In the genomic region with DNA sequence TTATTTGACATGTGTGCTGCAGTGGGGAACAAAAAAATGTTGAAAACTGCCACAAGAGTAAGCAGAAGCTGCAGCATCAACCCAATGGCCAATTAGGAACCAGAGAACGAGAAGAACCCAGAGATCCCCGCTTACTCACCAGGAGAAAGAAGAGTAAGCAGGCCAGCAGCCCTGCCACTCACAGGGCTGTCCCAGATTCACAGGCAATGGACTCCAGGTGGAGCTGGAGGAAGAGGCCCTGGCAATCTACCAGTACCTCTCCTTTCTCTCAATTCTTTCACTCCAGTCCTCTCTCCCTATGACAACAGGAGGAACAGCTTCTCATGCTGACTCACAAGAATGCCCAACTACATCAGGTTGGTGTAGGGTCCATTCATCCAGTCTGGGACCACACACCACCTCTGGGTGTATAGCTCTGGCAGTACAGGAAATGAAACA, we compare ENCODE assay signal across 19 cellular contexts. TPM values are rescaled to one million over a fixed set of nuclear protein-coding genes. Genes with fewer than 3 reads are reported as not detected.
DNase-seq lines count a peak whose midpoint lies in the region; ATAC-seq and TF ChIP-seq lines count a peak whose summit lies in the region.
"Had no signal": no experiment of that assay in that cellular context is flagged by ENCODE, and none has a peak within 500 bp of the region (broad histone marks: within the 10 kb centered on the region; RNA-seq: fewer than 3 reads in every experiment).

No MANE protein-coding gene starts in this region.

- TF ChIP-seq CTCF in mammary epithelial cell (conservative IDR thresholded peaks at IDR 0.05 in 1 of 2, IDR thresholded peaks at IDR 0.05 in 1 of 2; ENCODE audit: extremely low read depth in 1 of 2, insufficient read depth in 1 of 2, low read depth in 1 of 2, low read length in 2 of 2) = peak in 1 of 2 donors; percentile 11

- in situ Hi-C loops in mammary epithelial cell (cut with MboI; ENCODE audit: low sequenced_read_pairs in 2 of 2) = no loop called here

- peaks cover 11% of the 10 kb centered on the region for H3K4me1 Mint-ChIP-seq in stimulated activated memory B cell treated with anti-CD40 and anti-IgM and Interleukin-4, amounts not matched to agents 10 μg/mL and 1 μg/mL and 100 μg/mL, for 72 hours

- no TSS peak for BruUV-seq in mammary epithelial cell (replicated peaks; lab: Mats Ljungman, UMichigan)

- H2BK15ac ChIP-seq in mesenchymal stem cell (ENCODE audit: low read depth, poor library complexity, severe bottlenecking) = peak overlapping the region; percentile 82

- H3K18ac ChIP-seq in mesenchymal stem cell (ENCODE audit: low read depth in 1 of 2, low read length in 2 of 2) = peak overlapping the region; percentile 6 to 43

- peaks cover 93% of the 10 kb centered on the region for H3K79me2 ChIP-seq in mammary epithelial cell (ENCODE audit: insufficient read depth, low read length)

- H3K14ac ChIP-seq in mesenchymal stem cell (ENCODE audit: low read length in 2 of 2) = peak overlapping the region in 1 of 2 experiments; percentile 3

- no peaks in the 10 kb centered on the region for H3K9me3 Mint-ChIP-seq in stimulated activated memory B cell treated with anti-CD40 and anti-IgM and Interleukin-4, amounts not matched to agents 10 μg/mL and 1 μg/mL and 100 μg/mL, for 72 hours
- H3K9me3 Mint-ChIP-seq: T-helper 1 cell treated with Interleukin-12 subunit alpha and Interleukin-12 subunit beta and Interleukin-4 antibody, amounts not matched to agents 30 μg/mL and 1 μg/mL, for 36 hours had no signal

- no peak overlapping the region for H4K8ac ChIP-seq in mesenchymal stem cell (ENCODE audit: low read length)

- no peaks in the 10 kb centered on the region for H3K36me3 ChIP-seq in mammary epithelial cell (ENCODE audit: insufficient read depth, low read length)
- no peaks in the 10 kb centered on the region for H3K36me3 ChIP-seq in mesenchymal stem cell (ENCODE audit: control insufficient read depth in 1 of 2, insufficient read depth in 2 of 2, low read depth in 1 of 2, low read length in 2 of 2)
- H3K36me3 ChIP-seq: adrenal gland, upper lobe of left lung had no signal

- H4K20me1 ChIP-seq in mammary epithelial cell (ENCODE audit: insufficient read depth, low read length) = no peaks in the 10 kb centered on the region

- H2AFZ ChIP-seq in mammary epithelial cell (ENCODE audit: low read depth, low read length) = peak overlapping the region; percentile 4
- H2AFZ ChIP-seq in mesenchymal stem cell (ENCODE audit: low read depth, low read length) = no peak overlapping the region

- H3K4me3 ChIP-seq in mammary epithelial cell (replicated peaks in 1 of 3; ENCODE audit: insufficient read depth in 1 of 3, low read depth in 2 of 3, low read length in 3 of 3) = no peak overlapping the region
- H3K4me3 ChIP-seq in mesenchymal stem cell (ENCODE audit: insufficient read depth in 1 of 2, low read depth in 1 of 2, low read length in 2 of 2) = no peak overlapping the region
- H3K4me3 ChIP-seq: adrenal gland, upper lobe of left lung had no signal

- H2AK5ac ChIP-seq in mesenchymal stem cell (ENCODE audit: low read length, severe bottlenecking) = no peak overlapping the region

- H2BK5ac ChIP-seq in mesenchymal stem cell (ENCODE audit: low read depth, low read length, poor library complexity, severe bottlenecking) = no peak overlapping the region

- H3K23ac ChIP-seq in mesenchymal stem cell (ENCODE audit: low read length in 2 of 2) = peak overlapping the region in 1 of 2 experiments; percentile 42

- H3K79me1 ChIP-seq in mesenchymal stem cell (replicated peaks; ENCODE audit: low read length, poor library complexity, severe bottlenecking) = peaks cover 23% of the 10 kb centered on the region

- H3K4me2 ChIP-seq in mammary epithelial cell (ENCODE audit: insufficient read depth, low read depth, low read length) (peak overlapping the region; percentile 6), mesenchymal stem cell (ENCODE audit: low read length, poor library complexity, severe bottlenecking) (no peak overlapping the region)

- no peak overlapping the region for H4K91ac ChIP-seq in mesenchymal stem cell (ENCODE audit: low read length)

- WGBS in mammary epithelial cell (ENCODE audit: low coverage, missing lambda C conversion rate) = 90% methylated on average over 2 of the region's 2 CpGs
- 98% methylated on average over 2 of the region's 2 CpGs for WGBS in mesenchymal stem cell

- no peaks in the 10 kb centered on the region for H3K27me3 Mint-ChIP-seq in stimulated activated memory B cell treated with anti-CD40 and anti-IgM and Interleukin-4, amounts not matched to agents 10 μg/mL and 1 μg/mL and 100 μg/mL, for 72 hours
- H3K27me3 Mint-ChIP-seq: progenitor cell of endocrine pancreas had no signal

- intact Hi-C loops in mammary epithelial cell (cut with micrococcal nuclease) = no loop called here

- dilution Hi-C loops in mammary epithelial cell (cut with HindIII; ENCODE audit: low sequenced_read_pairs) = no loop called here

- H3K4ac ChIP-seq in mesenchymal stem cell (ENCODE audit: low read depth in 1 of 2, low read length in 2 of 2) = no peak overlapping the region

- H3K27ac Mint-ChIP-seq in stimulated activated memory B cell treated with anti-CD40 and anti-IgM and Interleukin-4, amounts not matched to agents 10 μg/mL and 1 μg/mL and 100 μg/mL, for 72 hours = no peak overlapping the region
- H3K27ac Mint-ChIP-seq: progenitor cell of endocrine pancreas; T-helper 1 cell treated with Interleukin-12 subunit alpha and Interleukin-12 subunit beta and Interleukin-4 antibody, amounts not matched to agents 30 μg/mL and 1 μg/mL, for 36 hours had no signal

- H3K9me3 ChIP-seq in mammary epithelial cell (replicated peaks; ENCODE audit: insufficient read depth, low read length) (no peaks in the 10 kb centered on the region), mesenchymal stem cell (ENCODE audit: control insufficient read depth, low read length) (no peaks in the 10 kb centered on the region)
- H3K9me3 ChIP-seq: adrenal gland, upper lobe of left lung had no signal

- peak overlapping the region; percentile 30 for H3K27ac ChIP-seq in mammary epithelial cell (ENCODE audit: insufficient read depth, low read depth, low read length)
- no peak overlapping the region for H3K27ac ChIP-seq in mesenchymal stem cell (ENCODE audit: low read length, poor library complexity, severe bottlenecking)
- H3K27ac ChIP-seq: adrenal gland, upper lobe of left lung had no signal

- ATAC-seq in stimulated activated memory B cell treated with anti-CD40 and anti-IgM and Interleukin-4, amounts not matched to agents 10 μg/mL and 1 μg/mL and 100 μg/mL, for 72 hours = no peak

- CTCF ChIA-PET in mammary epithelial cell (lab: Charles Lee; ENCODE audit: low non-redundant PET) = no interaction called here

- no peaks in the 10 kb centered on the region for H3K27me3 ChIP-seq in mammary epithelial cell (ENCODE audit: insufficient read depth, low read length)
- no peaks in the 10 kb centered on the region for H3K27me3 ChIP-seq in mesenchymal stem cell (ENCODE audit: control insufficient read depth in 1 of 2, insufficient read depth in 1 of 2, low read length in 2 of 2)
- H3K27me3 ChIP-seq: adrenal gland, upper lobe of left lung had no signal

- H2BK120ac ChIP-seq in mesenchymal stem cell (ENCODE audit: low read depth, low read length) = no peak overlapping the region

- no peak overlapping the region for H3K9ac ChIP-seq in mammary epithelial cell (ENCODE audit: insufficient read depth, low read length)
- no peak overlapping the region for H3K9ac ChIP-seq in mesenchymal stem cell (ENCODE audit: low read length)

- no peaks in the 10 kb centered on the region for H3K36me3 Mint-ChIP-seq in stimulated activated memory B cell treated with anti-CD40 and anti-IgM and Interleukin-4, amounts not matched to agents 10 μg/mL and 1 μg/mL and 100 μg/mL, for 72 hours

- H3K4me3 Mint-ChIP-seq in stimulated activated memory B cell treated with anti-CD40 and anti-IgM and Interleukin-4, amounts not matched to agents 10 μg/mL and 1 μg/mL and 100 μg/mL, for 72 hours = no peak overlapping the region
- H3K4me3 Mint-ChIP-seq: T-helper 1 cell treated with Interleukin-12 subunit alpha and Interleukin-12 subunit beta and Interleukin-4 antibody, amounts not matched to agents 30 μg/mL and 1 μg/mL, for 36 hours had no signal

- H2BK12ac ChIP-seq in mesenchymal stem cell (ENCODE audit: low read length in 2 of 2) = no peak overlapping the region

- DNase-seq in Daoy (ENCODE audit: low read depth) (peak; percentile 43), LHCN-M2 (ENCODE audit: low read depth) (peak; percentile 73), mammary epithelial cell (peak; percentile 86), mesenchymal stem cell (peak; percentile 28), pons (ENCODE audit: low spot score) (no peak), NK-92 (lab: John Stamatoyannopoulos, UW; ENCODE audit: unreplicated experiment) (no peak)
- DNase-seq in effector CD8-positive, alpha-beta T cell (lab: John Stamatoyannopoulos, UW) = no peak
- DNase-seq: activated CD4-positive, alpha-beta T cell treated with anti-CD3 and anti-CD28 coated beads for 48 hours; activated T-cell treated with anti-CD3 and anti-CD28 coated beads, Interleukin-2, amount 50 U/mL, for 1 hour; adrenal gland; DND-41; NCI-H1417 treated with DMSO at 0.1 percent for 48 hours; NCI-H446 treated with DMSO at 0.1 percent for 48 hours; OCI-M1; stimulated activated CD4-positive, alpha-beta T cell treated with anti-CD3 and anti-CD28 coated beads, Interleukin-1b, Interleukin-23, amount 100 ng/mL, for 48 hours; upper lobe of left lung had no signal

- H3K4me1 ChIP-seq in mammary epithelial cell (ENCODE audit: insufficient read depth, low read length) = peaks cover 58% of the 10 kb centered on the region
- H3K4me1 ChIP-seq in mesenchymal stem cell (ENCODE audit: control insufficient read depth, insufficient read depth, low read depth, low read length) = peaks cover 12% of the 10 kb centered on the region

RNA-seq across cellular contexts. Expression of gene KIF13A, which starts 19.3 kb away (rescaled TPM):
- total RNA-seq in Daoy (2014; rRNA removed; shearing (Covaris generic)) = 18.1 and 23.0 TPM in 2 replicates
- total RNA-seq in LHCN-M2 (2014; rRNA removed) = 32.5 and 37.4 TPM in 2 replicates
- polyA plus RNA-seq in LHCN-M2 (2012) = 21.3 TPM
- 10 to 100 TPM; 71.2 to 85.5 TPM for total RNA-seq in mammary epithelial cell
- polyA plus RNA-seq in mammary epithelial cell = 36.9 TPM
- 69.5 TPM for polyA minus RNA-seq in mammary epithelial cell
- polyA plus RNA-seq in mesenchymal stem cell (2013, experiment 1 of 2) = 34.7 TPM
- polyA plus RNA-seq in mesenchymal stem cell (2013, experiment 2 of 2) = 33.3 TPM

Comparison
In these comparisons a context has a peak if more than half of its experiments do, and no peak if none do; other contexts are left out.
1. DNase-seq: peak in Daoy (single experiment), LHCN-M2 (single experiment), mammary epithelial cell (single experiment) and mesenchymal stem cell (single experiment); none in pons (single experiment), NK-92 (single experiment) and effector CD8-positive, alpha-beta T cell (single experiment).